8 cellular contexts compared by ENCODE assay signal in the genomic region with DNA sequence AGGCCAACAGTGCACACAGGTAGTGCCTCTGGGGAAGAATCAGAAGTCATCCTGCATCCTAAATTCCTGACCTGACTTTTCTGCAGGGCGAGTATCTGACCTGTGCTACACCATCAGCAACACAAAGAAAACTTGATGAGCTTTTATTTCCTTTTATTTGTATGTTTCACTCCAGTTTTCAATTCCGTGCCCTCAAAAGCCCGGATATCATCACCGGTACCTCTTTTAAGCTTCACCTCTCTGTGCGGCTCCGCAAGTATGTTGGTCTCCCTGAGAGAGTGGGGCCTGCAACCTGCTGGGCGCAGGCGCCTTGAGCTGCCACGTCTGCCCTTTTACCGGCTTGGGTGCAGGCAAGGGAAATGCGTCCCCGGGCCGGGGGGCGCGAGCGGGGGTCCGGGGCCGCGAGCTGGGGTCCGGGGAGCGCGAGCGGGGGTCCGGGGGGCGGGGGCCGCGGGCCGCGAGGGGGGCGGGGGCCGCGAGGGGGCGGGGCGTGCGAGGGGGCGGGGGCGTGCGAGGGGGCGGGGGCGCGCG. TPM values are rescaled to one million over a fixed set of nuclear protein-coding genes. Genes with fewer than 3 reads are reported as not detected.
DNase-seq lines count a peak whose midpoint lies in the region; ATAC-seq and TF ChIP-seq lines count a peak whose summit lies in the region.

No MANE protein-coding gene starts in this region.

- H3K4me1 ChIP-seq in ES-I3 (ENCODE audit: insufficient read depth, low read length) (no peaks in the 10 kb centered on the region), Panc1 (ENCODE audit: control insufficient read depth, insufficient read depth, low read length) (no peaks in the 10 kb centered on the region)

- H3K36me3 ChIP-seq in ES-I3 (ENCODE audit: insufficient read depth, low read length) (no peaks in the 10 kb centered on the region), Panc1 (ENCODE audit: control insufficient read depth, insufficient read depth, low read length) (no peaks in the 10 kb centered on the region)

- ATAC-seq in Panc1 (peak; percentile 76), HG02981 (IDR thresholded peaks at IDR 0.05; ENCODE audit: unreplicated experiment) (no peak), GM18907 (IDR thresholded peaks at IDR 0.05; ENCODE audit: unreplicated experiment) (no peak)

- peak overlapping the region; percentile 24 to 29 for H3K4me3 ChIP-seq in Panc1 (ENCODE audit: low read depth in 2 of 2, low read length in 2 of 2)
- peak overlapping the region; percentile 37 for H3K4me3 ChIP-seq in skeletal muscle cell (ENCODE audit: low read depth, low read length)

- TF ChIP-seq CTCF in Panc1 (IDR thresholded peaks at IDR 0.05) = no peak

- H3K9ac ChIP-seq in ES-I3 (ENCODE audit: low read depth, low read length) = peak overlapping the region; percentile 49; the same call in 1 of the 2 replicates

- no peak for DNase-seq in Panc1 (ENCODE audit: low read depth, low spot score)
- DNase-seq in astrocyte of the hippocampus (ENCODE audit: low read depth, low spot score) = peak; percentile 61
- peak in 37 of 51 donors; percentile 1 to 49 (median 17) for DNase-seq in hypothalamus (lab: John Stamatoyannopoulos, UW)
- DNase-seq in skeletal muscle cell (ENCODE audit: low read depth) = no peak
- DNase-seq in NCI-H1092 (lab: John Stamatoyannopoulos, UW) = no peak

- POLR2A ChIA-PET in Panc1 (lab: Charles Lee) = no interaction called here

- no peak overlapping the region for H3K27ac ChIP-seq in Panc1 (ENCODE audit: low read length)

- H3K27me3 ChIP-seq in Panc1 (ENCODE audit: control insufficient read depth, insufficient read depth, low read length) = no peaks in the 10 kb centered on the region

- H3K9me3 ChIP-seq in ES-I3 (ENCODE audit: control insufficient read depth, insufficient read depth, low read length) (no peaks in the 10 kb centered on the region), Panc1 (ENCODE audit: control insufficient read depth, insufficient read depth, low read depth, low read length) (no peaks in the 10 kb centered on the region)

- BruUV-seq in Panc1 (replicated peaks; lab: Mats Ljungman, UMichigan) = no TSS peak

- in situ Hi-C loops in Panc1 (cut with HindIII; ENCODE audit: low pct_unique_long_range_greater_than_20kb, low sequenced_read_pairs) = no loop called here

- intact Hi-C loops in Panc1 (cut with micrococcal nuclease; ENCODE audit: unreplicated experiment) = no loop called here

- CTCF ChIA-PET in Panc1 (lab: Charles Lee) = no interaction called here

RNA-seq across cellular contexts. Expression of gene DUXA, which starts 4.3 kb away (rescaled TPM):
- not detected for total RNA-seq in Panc1 (2021; ENCODE audit: unreplicated experiment)
- polyA plus RNA-seq in Panc1 (2012; ENCODE audit: insufficient read length) = not detected

RNA-seq across cellular contexts. Expression of gene ZNF264, which starts 19.7 kb away (rescaled TPM):
- 48.3 TPM for total RNA-seq in Panc1 (2021; ENCODE audit: unreplicated experiment)
- polyA plus RNA-seq in Panc1 (2012; ENCODE audit: insufficient read length) = 7.3 TPM

RNA-seq across cellular contexts. Expression of gene ZIM3, which starts 26.6 kb away (rescaled TPM):
- not detected for total RNA-seq in Panc1 (2021; ENCODE audit: unreplicated experiment)
- polyA plus RNA-seq in Panc1 (2012; ENCODE audit: insufficient read length) = not detected

RNA-seq across cellular contexts. Expression of gene USP29, which starts 51.8 kb away (rescaled TPM):
- not detected for total RNA-seq in Panc1 (2021; ENCODE audit: unreplicated experiment)
- polyA plus RNA-seq in Panc1 (2012; ENCODE audit: insufficient read length) = not detected

RNA-seq across cellular contexts. Expression of gene AURKC, which starts 59.2 kb away (rescaled TPM):
- total RNA-seq in Panc1 (2021; ENCODE audit: unreplicated experiment) = 3.2 TPM
- 1.2 TPM for polyA plus RNA-seq in Panc1 (2012; ENCODE audit: insufficient read length)

Comparison
In these comparisons a context has a peak if more than half of its experiments do, and no peak if none do; other contexts are left out.
1. DNase-seq: peak in astrocyte of the hippocampus (single experiment) and hypothalamus (37 of 51); none in Panc1 (single experiment), skeletal muscle cell (single experiment) and NCI-H1092 (single experiment).